Comparison of ENCODE assay signal across 21 cellular contexts in the genomic region with DNA sequence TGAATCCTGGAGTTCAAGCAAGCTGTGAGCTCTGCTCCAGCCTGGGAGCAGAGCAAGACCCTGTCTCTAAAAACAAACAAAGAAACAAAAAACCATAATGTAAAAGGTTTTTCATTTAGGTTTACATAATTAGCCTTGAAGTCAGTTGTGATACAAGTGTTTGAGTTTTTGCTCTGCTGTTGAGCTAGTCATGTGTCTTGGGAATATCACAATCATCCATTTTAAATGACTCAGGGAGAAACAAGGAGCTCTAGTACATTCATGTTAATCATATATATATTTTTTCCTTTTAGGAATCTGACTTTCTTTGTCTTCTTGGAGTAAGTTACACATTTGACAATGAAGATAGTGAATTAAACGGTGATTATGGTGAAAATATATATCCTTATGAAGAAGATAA.
"Had no signal": no experiment of that assay in that cellular context is flagged by ENCODE, and none has a peak within 500 bp of the region (broad histone marks: within the 10 kb centered on the region; RNA-seq: fewer than 3 reads in every experiment).

No MANE protein-coding gene starts in this region.

- H3K36me3 ChIP-seq: adrenal gland, esophagus muscularis mucosa, left ventricle myocardium inferior, prostate gland, right atrium auricular region, suprapubic skin, tibial nerve, WERI-Rb-1 had no signal

- DNase-seq: activated CD4-positive, alpha-beta T cell treated with anti-CD3 and anti-CD28 coated beads, Interleukin-2, amount 10 ng/mL, durations not matched to agents 7 days and 5 days; activated CD4-positive, CD25-positive, alpha-beta regulatory T cell treated with anti-CD3 and anti-CD28 coated beads, Interleukin-2, amount 50 U/mL, for 72 hours; activated CD8-positive, alpha-beta memory T cell treated with anti-CD3 and anti-CD28 coated beads, Interleukin-2, amount 10 ng/mL, durations not matched to agents 7 days and 5 days; activated CD8-positive, alpha-beta T cell treated with anti-CD3 and anti-CD28 coated beads for 36 hours; activated effector memory CD4-positive, alpha-beta T cell treated with anti-CD3 and anti-CD28 coated beads, Interleukin-2, amount 50 U/mL, for 16 hours; activated T-cell treated with anti-CD3 and anti-CD28 coated beads for 4 hours; adrenal gland; dorsolateral prefrontal cortex; effector memory CD8-positive, alpha-beta T cell; left ventricle myocardium inferior; midbrain; natural killer cell; stimulated activated CD4-positive, alpha-beta T cell treated with anti-CD3 and anti-CD28 coated beads, Interleukin-1b, Interleukin-23, amount 100 ng/mL, for 48 hours; stimulated activated naive CD8-positive, alpha-beta T cell treated with anti-CD3 and anti-CD28 coated beads, Interleukin-15, amount 100 ng/mL, for 72 hours; WERI-Rb-1 had no signal

- H3K4me3 ChIP-seq: adrenal gland, dorsolateral prefrontal cortex, esophagus muscularis mucosa, left ventricle myocardium inferior, prostate gland, right atrium auricular region, suprapubic skin, tibial nerve had no signal

- H3K9me3 ChIP-seq: adrenal gland, esophagus muscularis mucosa, left ventricle myocardium inferior, prostate gland, right atrium auricular region, suprapubic skin, tibial nerve had no signal

- ATAC-seq: activated CD8-positive, alpha-beta memory T cell treated with anti-CD3 and anti-CD28 coated beads, Interleukin-2, amount 10 ng/mL, durations not matched to agents 7 days and 5 days; activated CD8-positive, alpha-beta T cell treated with anti-CD3 and anti-CD28 coated beads for 36 hours; effector memory CD8-positive, alpha-beta T cell; natural killer cell; stimulated activated effector memory CD8-positive, alpha-beta T cell treated with anti-CD3 and anti-CD28 coated beads, Interleukin-12 subunit alpha, Interleukin-12 subunit beta, amount 100 ng/mL, for 72 hours; stimulated activated naive CD8-positive, alpha-beta T cell treated with anti-CD3 and anti-CD28 coated beads, Interleukin-15, amount 100 ng/mL, for 72 hours had no signal

- H3K27ac ChIP-seq: adrenal gland, dorsolateral prefrontal cortex, esophagus muscularis mucosa, left ventricle myocardium inferior, prostate gland, right atrium auricular region, suprapubic skin, tibial nerve, WERI-Rb-1 had no signal

- H3K4me1 ChIP-seq: adrenal gland, esophagus muscularis mucosa, left ventricle myocardium inferior, prostate gland, right atrium auricular region, suprapubic skin, tibial nerve had no signal

- H3K27me3 ChIP-seq: adrenal gland, esophagus muscularis mucosa, right atrium auricular region, suprapubic skin, tibial nerve had no signal
